ENCODE assay signal across 8 cellular contexts in genomic region chr16:70380205-70380918, GRCh38. TPM values are rescaled to one million over a fixed set of nuclear protein-coding genes. Genes with fewer than 3 reads are reported as not detected.
DNase-seq lines count a peak whose midpoint lies in the region; ATAC-seq and TF ChIP-seq lines count a peak whose summit lies in the region.

No MANE protein-coding gene starts in this region.

- peak; percentile 82 for DNase-seq in AG08396 (ENCODE audit: low spot score)
- DNase-seq in SK-N-DZ (ENCODE audit: low spot score): peak; percentile 43
- peak; percentile 32 for DNase-seq in left ventricle myocardium inferior
- DNase-seq in renal cortical epithelial cell (ENCODE audit: low read depth): peak; percentile 82
- no peak for DNase-seq in vagina (ENCODE audit: extremely low spot score in 2 of 2)

- H3K9me3 Mint-ChIP-seq in activated naive CD8-positive, alpha-beta T cell (ENCODE audit: low read depth): no peaks in the 10 kb centered on the region

- in situ Hi-C loops in GM18951 (cut with MboI; ENCODE audit: low sequenced_read_pairs, unreplicated experiment): no loop called here

- peak; percentile 13 for ATAC-seq in HG03457 (IDR thresholded peaks at IDR 0.05; ENCODE audit: unreplicated experiment)

- H3K9me3 ChIP-seq in left ventricle myocardium inferior (replicated peaks) (no peaks in the 10 kb centered on the region), vagina (no peaks in the 10 kb centered on the region)

- H3K4me3 Mint-ChIP-seq in activated naive CD8-positive, alpha-beta T cell: peak overlapping the region; percentile 99

- H3K36me3 Mint-ChIP-seq in activated naive CD8-positive, alpha-beta T cell: peaks cover 8% of the 10 kb centered on the region

- H3K4me1 Mint-ChIP-seq in activated naive CD8-positive, alpha-beta T cell (ENCODE audit: low read depth): peaks cover 19% of the 10 kb centered on the region

- TF ChIP-seq POLR2A in GM18951 (IDR thresholded peaks at IDR 0.05; ENCODE audit: extremely low read depth, insufficient read depth, insufficient read length) (peak; percentile 18), vagina (IDR thresholded peaks at IDR 0.05) (no peak)

- TF ChIP-seq CTCF in left ventricle myocardium inferior (IDR thresholded peaks at IDR 0.05; ENCODE audit: borderline replicate concordance): no peak
- no peak for TF ChIP-seq CTCF in vagina (IDR thresholded peaks at IDR 0.05)

- H3K27ac Mint-ChIP-seq in activated naive CD8-positive, alpha-beta T cell: peak overlapping the region; percentile 88

- intact Hi-C loops in left ventricle myocardium inferior (cut with micrococcal nuclease): loop anchor here (10.0 kb wide), 1 partner anchor 54 kb away; the partner anchor contains the start of gene ST3GAL2
- intact Hi-C loops in vagina (cut with DNase I): loop anchor here (10.0 kb wide), 1 partner anchor 84 kb away; no protein-coding TSS in a partner anchor

- H3K4me3 ChIP-seq in left ventricle myocardium inferior (peak overlapping the region; percentile 78), vagina (peak overlapping the region; percentile 64 to 79)

- H3K4me1 ChIP-seq in left ventricle myocardium inferior: peaks cover 27% of the 10 kb centered on the region
- H3K4me1 ChIP-seq in vagina: peaks cover 25% of the 10 kb centered on the region

- H3K27ac ChIP-seq in left ventricle myocardium inferior (replicated peaks) (peak overlapping the region; percentile 87), vagina (peak overlapping the region; percentile 82)

- H3K27me3 Mint-ChIP-seq in activated naive CD8-positive, alpha-beta T cell: no peaks in the 10 kb centered on the region

- no peaks in the 10 kb centered on the region for H3K27me3 ChIP-seq in left ventricle myocardium inferior (ENCODE audit: low read depth)
- H3K27me3 ChIP-seq in vagina: no peaks in the 10 kb centered on the region

- H3K36me3 ChIP-seq in left ventricle myocardium inferior: peaks cover 15% of the 10 kb centered on the region
- peaks cover 0 to 11% of the 10 kb centered on the region in 2 donors for H3K36me3 ChIP-seq in vagina

RNA-seq across cellular contexts. Expression of gene DDX19A, which starts 33.7 kb away (rescaled TPM):
- 59.8 and 63.9 TPM in 2 replicates for polyA plus RNA-seq in SK-N-DZ (2014; cell fraction: cytosol; rRNA removed)
- polyA plus RNA-seq in SK-N-DZ (2014; cell fraction: nucleus; rRNA removed): 30.8 and 37.6 TPM in 2 replicates
- total RNA-seq in left ventricle myocardium inferior (27.1 TPM), renal cortical epithelial cell (39.1 and 56.8 TPM in 2 replicates), vagina (30.0 TPM)

RNA-seq across cellular contexts. Expression of gene ST3GAL2, which starts 58.5 kb away (rescaled TPM):
- polyA plus RNA-seq in SK-N-DZ (2014; cell fraction: cytosol; rRNA removed): 31.8 and 44.0 TPM in 2 replicates
- 12.1 and 15.1 TPM in 2 replicates for polyA plus RNA-seq in SK-N-DZ (2014; cell fraction: nucleus; rRNA removed)
- total RNA-seq in left ventricle myocardium inferior (22.3 TPM), renal cortical epithelial cell (31.6 and 46.7 TPM in 2 replicates), vagina (14.0 TPM)

Comparison
In these comparisons a context has a peak if more than half of its experiments do, and no peak if none do; other contexts are left out.
1. DNase-seq: peak in AG08396 (single experiment), SK-N-DZ (single experiment), left ventricle myocardium inferior (single experiment) and renal cortical epithelial cell (single experiment); none in vagina (0 of 2).